ENCODE assay signal across 9 cellular contexts in the genomic region with DNA sequence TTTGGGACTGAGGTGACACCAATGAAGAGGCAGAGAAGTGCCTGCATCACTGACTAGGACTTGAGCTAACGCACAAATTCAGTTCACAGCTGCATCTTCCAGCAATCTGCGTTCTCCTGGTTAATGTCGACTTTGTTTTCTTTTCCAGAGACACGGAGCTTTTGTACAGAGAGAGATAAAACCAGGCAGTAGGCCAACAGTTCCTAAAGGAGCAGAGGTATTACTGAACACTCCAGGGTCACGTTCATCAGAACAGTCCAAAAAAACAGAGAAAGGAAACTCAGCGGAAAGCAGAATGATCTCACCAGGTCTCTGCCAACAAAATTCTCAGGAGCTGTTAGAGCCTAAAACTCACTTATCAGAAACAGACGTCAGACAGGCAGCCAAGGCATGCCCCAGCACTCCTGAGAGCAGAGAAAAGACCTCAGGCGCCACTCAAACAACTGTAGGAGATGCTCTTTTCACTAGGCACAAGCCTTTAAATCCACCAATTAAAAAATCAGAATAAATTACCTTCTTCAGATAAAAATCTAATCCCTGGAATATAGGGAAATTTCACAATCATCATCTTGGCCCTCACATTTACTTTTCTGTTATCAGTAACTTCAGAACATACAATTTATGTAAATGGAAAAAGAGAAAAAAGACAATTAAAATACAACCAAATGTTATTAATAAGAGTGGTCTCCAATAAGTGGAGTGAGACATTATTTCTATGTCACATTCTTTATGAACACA.
A peak's percentile ranks its signal among the peaks of the same experiment; 100 is the strongest.
DNase-seq lines count a peak whose midpoint lies in the region; ATAC-seq and TF ChIP-seq lines count a peak whose summit lies in the region.
"Had no signal": no experiment of that assay in that cellular context is flagged by ENCODE, and none has a peak within 500 bp of the region (broad histone marks: within the 10 kb centered on the region; RNA-seq: fewer than 3 reads in every experiment).

No MANE protein-coding gene starts in this region.

- H4K20me1 ChIP-seq in IMR-90 (ENCODE audit: insufficient read depth, low read length): no peaks in the 10 kb centered on the region

- no peak overlapping the region for H2BK5ac ChIP-seq in IMR-90 (ENCODE audit: low read depth, low read length, poor library complexity, severe bottlenecking)

- H2BK120ac ChIP-seq in IMR-90 (ENCODE audit: low read depth, low read length): no peak overlapping the region

- dilution Hi-C loops in IMR-90 (cut with HindIII; ENCODE audit: low sequenced_read_pairs, unreplicated experiment): no loop called here

- no peak for TF ChIP-seq POLR2A in IMR-90 (IDR thresholded peaks at IDR 0.05; ENCODE audit: low read depth, low read length)

- ATAC-seq in IMR-90 (ENCODE audit: low read depth) (peak; percentile 87), left lobe of liver (peak; percentile 86), HG02798 (IDR thresholded peaks at IDR 0.05; ENCODE audit: poor library complexity, unreplicated experiment) (no peak), HG02678 (IDR thresholded peaks at IDR 0.05; ENCODE audit: unreplicated experiment) (no peak), GM21381 (IDR thresholded peaks at IDR 0.05; ENCODE audit: unreplicated experiment) (no peak)

- no peak overlapping the region for H4K91ac ChIP-seq in IMR-90 (ENCODE audit: insufficient read depth, low read depth, low read length)

- no TSS peak for BruUV-seq in IMR-90 (replicated peaks; lab: Mats Ljungman, UMichigan)

- no peak overlapping the region for H2AK9ac ChIP-seq in IMR-90 (replicated peaks; ENCODE audit: low read depth, low read length, poor library complexity)

- peak overlapping the region; percentile 1; the same call in 1 of the 2 replicates for H3K18ac ChIP-seq in IMR-90 (ENCODE audit: low read depth, low read length)

- no peak for TF ChIP-seq RAD21 in IMR-90 (IDR thresholded peaks at IDR 0.05; ENCODE audit: low read length)

- H3K9me3 ChIP-seq in IMR-90 (ENCODE audit: control insufficient read depth, insufficient read depth, low read length) (no peaks in the 10 kb centered on the region), subcutaneous abdominal adipose tissue (ENCODE audit: control insufficient read depth in 5 of 5, low read length in 5 of 5) (peaks cover 0 to 5% (median 0%) of the 10 kb centered on the region in 5 donors)

- H3K27me3 ChIP-seq in IMR-90 (ENCODE audit: control insufficient read depth, insufficient read depth, low read length): peaks cover 5% of the 10 kb centered on the region
- H3K27me3 ChIP-seq in subcutaneous abdominal adipose tissue (ENCODE audit: control insufficient read depth in 5 of 5, insufficient read depth in 4 of 5, low read length in 5 of 5): no peaks in the 10 kb centered on the region

- no peaks in the 10 kb centered on the region for H3K4me1 ChIP-seq in IMR-90 (ENCODE audit: control insufficient read depth, insufficient read depth, low read length)
- H3K4me1 ChIP-seq in subcutaneous abdominal adipose tissue (ENCODE audit: control insufficient read depth in 5 of 5, insufficient read depth in 5 of 5, low read length in 5 of 5): peaks cover 0 to 14% (median 13%) of the 10 kb centered on the region in 5 donors

- H3K4ac ChIP-seq in IMR-90 (ENCODE audit: low read depth, low read length): no peak overlapping the region

- peak overlapping the region; percentile 18; the same call in 1 of the 2 replicates for H3K14ac ChIP-seq in IMR-90 (replicated peaks; ENCODE audit: low read depth, low read length)

- H4K5ac ChIP-seq in IMR-90 (ENCODE audit: low read depth, low read length): no peak overlapping the region

- intact Hi-C loops in IMR-90 (cut with micrococcal nuclease): no loop called here

- H3K27ac ChIP-seq in IMR-90 (ENCODE audit: insufficient read depth, low read length): peak overlapping the region; percentile 38; the same call in 1 of the 2 replicates
- peak overlapping the region; percentile 43 for H3K27ac ChIP-seq in subcutaneous abdominal adipose tissue (ENCODE audit: low read depth, low read length)

- CTCF ChIA-PET in IMR-90 (lab: Yijun Ruan, JAX): interaction anchor here (1.0 kb wide), 1 partner anchor 17 kb away, joined by 3 read pairs; no protein-coding TSS in a partner anchor

- 10% methylated on average over 2 of the region's 8 CpGs; no CpG with 5 or more reads in 1 of the 2 experiments for WGBS in IMR-90 (ENCODE audit: extremely low coverage in 2 of 2, insufficient read length in 1 of 2), 2 experiments

- 0 out of 2 replicates have a peak overlapping the region, but pooled peaks have one; percentile 2 for H2BK20ac ChIP-seq in IMR-90 (ENCODE audit: low read depth, low read length)

- peak; percentile 67 for DNase-seq in IMR-90
- peak; percentile 50 for DNase-seq in cerebellar cortex (ENCODE audit: low spot score)
- no peak for DNase-seq in left lobe of liver (ENCODE audit: low spot score)
- DNase-seq in H4 (ENCODE audit: low spot score): no peak
- DNase-seq: activated T-cell treated with anti-CD3 and anti-CD28 coated beads, Interleukin-2, amount 50 U/mL, for 1 hour had no signal

- H2AK5ac ChIP-seq in IMR-90 (ENCODE audit: low read depth, low read length): no peak overlapping the region

- peak overlapping the region; percentile 46 for H3K56ac ChIP-seq in IMR-90 (ENCODE audit: extremely low read depth, insufficient read depth, low read length)

- peak overlapping the region; percentile 21; the same call in 1 of the 2 replicates for H3K23ac ChIP-seq in IMR-90 (ENCODE audit: low read depth, low read length)

- H3K79me1 ChIP-seq in IMR-90 (ENCODE audit: low read depth in 1 of 2, low read length in 2 of 2): no peaks in the 10 kb centered on the region

- H3K9ac ChIP-seq in IMR-90 (ENCODE audit: low read depth, low read length): peak overlapping the region; percentile 59
- H3K9ac ChIP-seq in subcutaneous abdominal adipose tissue (ENCODE audit: low read length in 5 of 5): peak overlapping the region in 4 of 5 donors; percentile 3 to 37 (median 21)

- H3K36me3 ChIP-seq in IMR-90 (ENCODE audit: control insufficient read depth, insufficient read depth, low read length) (no peaks in the 10 kb centered on the region), subcutaneous abdominal adipose tissue (ENCODE audit: control insufficient read depth in 5 of 5, insufficient read depth in 5 of 5, low read length in 5 of 5) (no peaks in the 10 kb centered on the region)

- no peak for TF ChIP-seq CTCF in IMR-90 (conservative IDR thresholded peaks at IDR 0.05; ENCODE audit: low read depth, low read length)

- H2AFZ ChIP-seq in IMR-90 (replicated peaks; ENCODE audit: low read length, poor library complexity): peak overlapping the region; percentile 82

- in situ Hi-C loops in IMR-90 (cut with MboI; ENCODE audit: low sequenced_read_pairs): no loop called here

- H3K9me1 ChIP-seq in IMR-90 (ENCODE audit: insufficient read depth, low read length): no peaks in the 10 kb centered on the region

- POLR2A ChIA-PET in IMR-90 (lab: Charles Lee; ENCODE audit: unreplicated experiment): no interaction called here

- H4K8ac ChIP-seq in IMR-90 (ENCODE audit: low read depth in 2 of 2, low read length in 2 of 2): peak overlapping the region in 1 of 2 experiments; percentile 26; a peak in 2 of 4 replicates

- H3K4me2 ChIP-seq in IMR-90 (ENCODE audit: low read depth, low read length): peak overlapping the region; percentile 69

- H3K4me3 ChIP-seq in IMR-90 (ENCODE audit: insufficient read depth, low read depth, low read length) (peak overlapping the region; percentile 21; the same call in 1 of the 2 replicates), subcutaneous abdominal adipose tissue (ENCODE audit: low read depth in 1 of 5, low read length in 5 of 5) (peak overlapping the region in 4 of 5 donors; percentile 6 to 29 (median 19))

- H2BK15ac ChIP-seq in IMR-90 (ENCODE audit: low read depth, low read length): no peak overlapping the region; the same call in 2 of the 3 replicates

TF ChIP-seq in IMR-90, 13 proteins besides CTCF, POLR2A, EP300 and RAD21:
- TF ChIP-seq CEBPB (IDR thresholded peaks at IDR 0.05; ENCODE audit: low read depth, low read length) (0 out of 2 replicates have a peak, but pooled peaks have one; percentile 28), MXI1 (IDR thresholded peaks at IDR 0.05; ENCODE audit: borderline replicate concordance, low read depth, low read length) (no peak)

Comparison
In these comparisons a context has a peak if more than half of its experiments do, and no peak if none do; other contexts are left out.
1. ATAC-seq: peak in IMR-90 (single experiment) and left lobe of liver (single experiment); none in HG02798 (single experiment), HG02678 (single experiment) and GM21381 (single experiment).
2. DNase-seq: peak in IMR-90 (single experiment) and cerebellar cortex (single experiment); none in left lobe of liver (single experiment) and H4 (single experiment).